1 cellular context compared by ENCODE assay signal in the genomic region with DNA sequence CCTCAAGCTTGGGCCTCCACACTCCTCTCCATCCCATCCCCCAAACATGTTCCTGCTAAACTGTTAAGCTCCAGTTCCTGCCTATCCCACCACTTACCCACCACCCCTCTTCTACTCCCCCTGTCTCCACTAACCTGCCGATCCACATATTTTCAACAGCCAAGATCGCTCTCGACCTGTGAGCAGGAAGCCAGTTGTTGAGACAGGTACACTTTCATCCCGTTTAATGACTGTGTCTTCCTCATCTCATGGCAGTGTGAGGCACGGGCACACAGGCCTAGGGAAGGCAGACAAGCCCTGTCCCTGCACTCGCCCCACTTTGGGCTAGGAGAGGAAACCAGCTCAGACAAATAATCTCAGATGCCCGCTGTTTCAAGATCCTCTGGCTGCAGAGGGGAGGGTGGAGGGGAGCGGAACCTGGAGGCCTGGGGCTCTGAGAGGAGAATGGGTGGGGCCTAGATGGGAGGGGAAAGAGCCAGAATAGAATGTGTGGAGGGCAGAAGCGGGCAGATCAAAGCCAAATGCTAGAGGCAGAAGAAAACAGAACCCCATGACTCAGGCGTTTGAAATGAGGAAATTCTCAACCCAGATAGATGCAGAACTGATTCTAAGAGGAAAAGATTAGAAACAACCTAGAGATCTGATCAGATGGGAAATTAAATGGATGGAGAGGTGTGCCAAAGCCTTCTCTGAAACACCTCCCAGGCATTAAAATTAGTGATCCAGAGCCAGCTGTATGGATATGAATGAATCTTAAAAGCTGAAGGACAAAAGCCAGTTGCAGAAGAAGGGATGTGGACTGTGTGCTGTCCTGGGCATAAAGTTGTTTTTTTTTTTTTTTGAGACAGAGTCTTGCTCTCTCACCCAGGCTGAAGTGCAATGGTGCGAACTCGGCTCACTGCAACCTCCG.
TF ChIP-seq lines count a peak whose summit lies in the region.

No MANE protein-coding gene starts in this region.

TF ChIP-seq in HepG2, 621 proteins besides CTCF, POLR2A, EP300 and RAD21 (continued from another document):
- TF ChIP-seq, protein P1, sequence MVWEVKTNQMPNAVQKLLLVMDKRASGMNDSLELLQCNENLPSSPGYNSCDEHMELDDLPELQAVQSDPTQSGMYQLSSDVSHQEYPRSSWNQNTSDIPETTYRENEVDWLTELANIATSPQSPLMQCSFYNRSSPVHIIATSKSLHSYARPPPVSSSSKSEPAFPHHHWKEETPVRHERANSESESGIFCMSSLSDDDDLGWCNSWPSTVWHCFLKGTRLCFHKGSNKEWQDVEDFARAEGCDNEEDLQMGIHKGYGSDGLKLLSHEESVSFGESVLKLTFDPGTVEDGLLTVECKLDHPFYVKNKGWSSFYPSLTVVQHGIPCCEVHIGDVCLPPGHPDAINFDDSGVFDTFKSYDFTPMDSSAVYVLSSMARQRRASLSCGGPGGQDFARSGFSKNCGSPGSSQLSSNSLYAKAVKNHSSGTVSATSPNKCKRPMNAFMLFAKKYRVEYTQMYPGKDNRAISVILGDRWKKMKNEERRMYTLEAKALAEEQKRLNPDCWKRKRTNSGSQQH (CRISPR knock-in tag; IDR thresholded peaks at IDR 0.05; ENCODE audit: low read depth): no peak
- 0 out of 2 replicates have a peak, but pooled peaks have one; percentile 11 for TF ChIP-seq ZNF331 (CRISPR knock-in tag; IDR thresholded peaks at IDR 0.05)
- 0 out of 2 replicates have a peak, but pooled peaks have one; percentile 20 for TF ChIP-seq ATF1 (CRISPR knock-in tag; IDR thresholded peaks at IDR 0.05)
- no peak for TF ChIP-seq SMARCC2 (IDR thresholded peaks at IDR 0.05)
- peak; percentile 82 for TF ChIP-seq SP5 (CRISPR knock-in tag; IDR thresholded peaks at IDR 0.05; ENCODE audit: borderline replicate concordance, low read depth)
- TF ChIP-seq ZNF567 (CRISPR knock-in tag; IDR thresholded peaks at IDR 0.05; ENCODE audit: borderline replicate concordance): 0 out of 2 replicates have a peak, but pooled peaks have one; percentile 24
- TF ChIP-seq RNF2 (conservative IDR thresholded peaks at IDR 0.05; ENCODE audit: low read depth): no peak
- TF ChIP-seq ADNP (CRISPR knock-in tag; IDR thresholded peaks at IDR 0.05): 0 out of 2 replicates have a peak, but pooled peaks have one; percentile 2
- peak; percentile 54; the same call in 1 of the 2 replicates for TF ChIP-seq ZFX (CRISPR knock-in tag; IDR thresholded peaks at IDR 0.05; ENCODE audit: low read depth)
- TF ChIP-seq YEATS2 (CRISPR knock-in tag; IDR thresholded peaks at IDR 0.05; ENCODE audit: borderline replicate concordance): peak; percentile 44; the same call in 1 of the 2 replicates
- peak; percentile 67 for TF ChIP-seq SAP130 (CRISPR knock-in tag; IDR thresholded peaks at IDR 0.05; ENCODE audit: low read depth)
- TF ChIP-seq, protein P2, sequence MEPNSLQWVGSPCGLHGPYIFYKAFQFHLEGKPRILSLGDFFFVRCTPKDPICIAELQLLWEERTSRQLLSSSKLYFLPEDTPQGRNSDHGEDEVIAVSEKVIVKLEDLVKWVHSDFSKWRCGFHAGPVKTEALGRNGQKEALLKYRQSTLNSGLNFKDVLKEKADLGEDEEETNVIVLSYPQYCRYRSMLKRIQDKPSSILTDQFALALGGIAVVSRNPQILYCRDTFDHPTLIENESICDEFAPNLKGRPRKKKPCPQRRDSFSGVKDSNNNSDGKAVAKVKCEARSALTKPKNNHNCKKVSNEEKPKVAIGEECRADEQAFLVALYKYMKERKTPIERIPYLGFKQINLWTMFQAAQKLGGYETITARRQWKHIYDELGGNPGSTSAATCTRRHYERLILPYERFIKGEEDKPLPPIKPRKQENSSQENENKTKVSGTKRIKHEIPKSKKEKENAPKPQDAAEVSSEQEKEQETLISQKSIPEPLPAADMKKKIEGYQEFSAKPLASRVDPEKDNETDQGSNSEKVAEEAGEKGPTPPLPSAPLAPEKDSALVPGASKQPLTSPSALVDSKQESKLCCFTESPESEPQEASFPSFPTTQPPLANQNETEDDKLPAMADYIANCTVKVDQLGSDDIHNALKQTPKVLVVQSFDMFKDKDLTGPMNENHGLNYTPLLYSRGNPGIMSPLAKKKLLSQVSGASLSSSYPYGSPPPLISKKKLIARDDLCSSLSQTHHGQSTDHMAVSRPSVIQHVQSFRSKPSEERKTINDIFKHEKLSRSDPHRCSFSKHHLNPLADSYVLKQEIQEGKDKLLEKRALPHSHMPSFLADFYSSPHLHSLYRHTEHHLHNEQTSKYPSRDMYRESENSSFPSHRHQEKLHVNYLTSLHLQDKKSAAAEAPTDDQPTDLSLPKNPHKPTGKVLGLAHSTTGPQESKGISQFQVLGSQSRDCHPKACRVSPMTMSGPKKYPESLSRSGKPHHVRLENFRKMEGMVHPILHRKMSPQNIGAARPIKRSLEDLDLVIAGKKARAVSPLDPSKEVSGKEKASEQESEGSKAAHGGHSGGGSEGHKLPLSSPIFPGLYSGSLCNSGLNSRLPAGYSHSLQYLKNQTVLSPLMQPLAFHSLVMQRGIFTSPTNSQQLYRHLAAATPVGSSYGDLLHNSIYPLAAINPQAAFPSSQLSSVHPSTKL (CRISPR knock-in tag; IDR thresholded peaks at IDR 0.05): peak; percentile 61
- TF ChIP-seq ZNF629 (CRISPR knock-in tag; conservative IDR thresholded peaks at IDR 0.05): no peak
- TF ChIP-seq ZNF841 (CRISPR knock-in tag; IDR thresholded peaks at IDR 0.05; ENCODE audit: borderline replicate concordance): no peak
- no peak for TF ChIP-seq ZNF232 (CRISPR knock-in tag; IDR thresholded peaks at IDR 0.05; ENCODE audit: borderline replicate concordance)
- TF ChIP-seq ZNF678 (CRISPR knock-in tag; IDR thresholded peaks at IDR 0.05): no peak
- peak; percentile 66 for TF ChIP-seq POLR2G (IDR thresholded peaks at IDR 0.05; ENCODE audit: low read depth, low read length)
- TF ChIP-seq, protein P3, sequence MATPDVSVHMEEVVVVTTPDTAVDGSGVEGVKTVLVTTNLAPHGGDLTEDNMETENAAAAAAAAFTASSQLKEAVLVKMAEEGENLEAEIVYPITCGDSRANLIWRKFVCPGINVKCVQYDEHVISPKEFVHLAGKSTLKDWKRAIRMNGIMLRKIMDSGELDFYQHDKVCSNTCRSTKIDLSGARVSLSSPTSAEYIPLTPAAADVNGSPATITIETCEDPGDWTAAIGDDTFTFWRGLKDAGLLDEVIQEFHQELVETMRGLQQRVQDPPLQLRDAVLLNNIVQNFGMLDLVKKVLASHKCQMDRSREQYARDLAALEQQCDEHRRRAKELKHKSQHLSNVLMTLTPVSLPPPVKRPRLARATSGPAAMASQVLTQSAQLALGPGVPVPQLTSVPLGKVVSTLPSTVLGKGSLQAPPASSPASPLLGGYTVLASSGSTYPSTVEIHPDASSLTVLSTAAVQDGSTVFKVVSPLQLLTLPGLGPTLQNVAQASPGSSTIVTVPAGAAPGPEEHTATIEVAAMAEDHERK (CRISPR knock-in tag; IDR thresholded peaks at IDR 0.05; ENCODE audit: low read depth): no peak
- no peak for TF ChIP-seq ZNF776 (CRISPR knock-in tag; IDR thresholded peaks at IDR 0.05)
- no peak; the same call in none of the 2 replicates for TF ChIP-seq RARA (CRISPR knock-in tag; IDR thresholded peaks at IDR 0.05)
- no peak for TF ChIP-seq NR2F1 (CRISPR knock-in tag; IDR thresholded peaks at IDR 0.05)
- peak; percentile 42; the same call in 1 of the 2 replicates for TF ChIP-seq SALL1 (CRISPR knock-in tag; IDR thresholded peaks at IDR 0.05)
- TF ChIP-seq, protein P4, sequence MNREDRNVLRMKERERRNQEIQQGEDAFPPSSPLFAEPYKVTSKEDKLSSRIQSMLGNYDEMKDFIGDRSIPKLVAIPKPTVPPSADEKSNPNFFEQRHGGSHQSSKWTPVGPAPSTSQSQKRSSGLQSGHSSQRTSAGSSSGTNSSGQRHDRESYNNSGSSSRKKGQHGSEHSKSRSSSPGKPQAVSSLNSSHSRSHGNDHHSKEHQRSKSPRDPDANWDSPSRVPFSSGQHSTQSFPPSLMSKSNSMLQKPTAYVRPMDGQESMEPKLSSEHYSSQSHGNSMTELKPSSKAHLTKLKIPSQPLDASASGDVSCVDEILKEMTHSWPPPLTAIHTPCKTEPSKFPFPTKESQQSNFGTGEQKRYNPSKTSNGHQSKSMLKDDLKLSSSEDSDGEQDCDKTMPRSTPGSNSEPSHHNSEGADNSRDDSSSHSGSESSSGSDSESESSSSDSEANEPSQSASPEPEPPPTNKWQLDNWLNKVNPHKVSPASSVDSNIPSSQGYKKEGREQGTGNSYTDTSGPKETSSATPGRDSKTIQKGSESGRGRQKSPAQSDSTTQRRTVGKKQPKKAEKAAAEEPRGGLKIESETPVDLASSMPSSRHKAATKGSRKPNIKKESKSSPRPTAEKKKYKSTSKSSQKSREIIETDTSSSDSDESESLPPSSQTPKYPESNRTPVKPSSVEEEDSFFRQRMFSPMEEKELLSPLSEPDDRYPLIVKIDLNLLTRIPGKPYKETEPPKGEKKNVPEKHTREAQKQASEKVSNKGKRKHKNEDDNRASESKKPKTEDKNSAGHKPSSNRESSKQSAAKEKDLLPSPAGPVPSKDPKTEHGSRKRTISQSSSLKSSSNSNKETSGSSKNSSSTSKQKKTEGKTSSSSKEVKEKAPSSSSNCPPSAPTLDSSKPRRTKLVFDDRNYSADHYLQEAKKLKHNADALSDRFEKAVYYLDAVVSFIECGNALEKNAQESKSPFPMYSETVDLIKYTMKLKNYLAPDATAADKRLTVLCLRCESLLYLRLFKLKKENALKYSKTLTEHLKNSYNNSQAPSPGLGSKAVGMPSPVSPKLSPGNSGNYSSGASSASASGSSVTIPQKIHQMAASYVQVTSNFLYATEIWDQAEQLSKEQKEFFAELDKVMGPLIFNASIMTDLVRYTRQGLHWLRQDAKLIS (CRISPR knock-in tag; IDR thresholded peaks at IDR 0.05): 0 out of 2 replicates have a peak, but pooled peaks have one; percentile 63
- peak; percentile 89 for TF ChIP-seq TEAD3 (CRISPR knock-in tag; optimal IDR thresholded peaks at IDR 0.05; ENCODE audit: borderline replicate concordance)
- TF ChIP-seq ELF3 (CRISPR knock-in tag; IDR thresholded peaks at IDR 0.05): peak; percentile 100
- no peak for TF ChIP-seq EHMT2 (IDR thresholded peaks at IDR 0.05; ENCODE audit: borderline replicate concordance, low read depth, low read length)
- TF ChIP-seq NKX3-1 (CRISPR knock-in tag; IDR thresholded peaks at IDR 0.05): no peak
- TF ChIP-seq, protein P5, sequence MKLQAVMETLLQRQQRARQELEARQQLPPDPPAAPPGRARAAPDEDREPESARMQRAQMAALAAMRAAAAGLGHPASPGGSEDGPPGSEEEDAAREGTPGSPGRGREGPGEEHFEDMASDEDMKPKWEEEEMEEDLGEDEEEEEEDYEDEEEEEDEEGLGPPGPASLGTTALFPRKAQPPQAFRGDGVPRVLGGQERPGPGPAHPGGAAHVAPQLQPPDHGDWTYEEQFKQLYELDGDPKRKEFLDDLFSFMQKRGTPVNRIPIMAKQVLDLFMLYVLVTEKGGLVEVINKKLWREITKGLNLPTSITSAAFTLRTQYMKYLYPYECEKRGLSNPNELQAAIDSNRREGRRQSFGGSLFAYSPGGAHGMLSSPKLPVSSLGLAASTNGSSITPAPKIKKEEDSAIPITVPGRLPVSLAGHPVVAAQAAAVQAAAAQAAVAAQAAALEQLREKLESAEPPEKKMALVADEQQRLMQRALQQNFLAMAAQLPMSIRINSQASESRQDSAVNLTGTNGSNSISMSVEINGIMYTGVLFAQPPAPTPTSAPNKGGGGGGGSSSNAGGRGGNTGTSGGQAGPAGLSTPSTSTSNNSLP (IDR thresholded peaks at IDR 0.05; ENCODE audit: low read depth, low read length): peak; percentile 33; the same call in 1 of the 2 replicates
- TF ChIP-seq TCF7L2 (IDR thresholded peaks at IDR 0.05; ENCODE audit: low read depth, low read length): peak; percentile 40; the same call in 1 of the 2 replicates
- TF ChIP-seq ZNF263 (CRISPR knock-in tag; IDR thresholded peaks at IDR 0.05): no peak
- 0 out of 2 replicates have a peak, but pooled peaks have one; percentile 26 for TF ChIP-seq KLF6 (CRISPR knock-in tag; IDR thresholded peaks at IDR 0.05)
- TF ChIP-seq ASH2L (IDR thresholded peaks at IDR 0.05; ENCODE audit: insufficient read length, low read depth, low read length): peak; percentile 53
- peak; percentile 87; the same call in 1 of the 2 replicates for TF ChIP-seq JUNB (CRISPR knock-in tag; IDR thresholded peaks at IDR 0.05; ENCODE audit: borderline replicate concordance)
- TF ChIP-seq LCORL (IDR thresholded peaks at IDR 0.05): no peak
- TF ChIP-seq LCORL (CRISPR knock-in tag; IDR thresholded peaks at IDR 0.05): peak; percentile 75; the same call in 1 of the 2 replicates
- no peak for TF ChIP-seq HNRNPLL (IDR thresholded peaks at IDR 0.05; ENCODE audit: low read depth, low read length, poor library complexity, severe bottlenecking)
- peak; percentile 92 for TF ChIP-seq TCF7 (IDR thresholded peaks at IDR 0.05; ENCODE audit: low read depth)
- TF ChIP-seq ZFYVE20 (CRISPR knock-in tag; IDR thresholded peaks at IDR 0.05; ENCODE audit: borderline replicate concordance, low read depth): no peak
- TF ChIP-seq ZNF766 (CRISPR knock-in tag; IDR thresholded peaks at IDR 0.05; ENCODE audit: borderline replicate concordance): no peak
- TF ChIP-seq, protein P6, sequence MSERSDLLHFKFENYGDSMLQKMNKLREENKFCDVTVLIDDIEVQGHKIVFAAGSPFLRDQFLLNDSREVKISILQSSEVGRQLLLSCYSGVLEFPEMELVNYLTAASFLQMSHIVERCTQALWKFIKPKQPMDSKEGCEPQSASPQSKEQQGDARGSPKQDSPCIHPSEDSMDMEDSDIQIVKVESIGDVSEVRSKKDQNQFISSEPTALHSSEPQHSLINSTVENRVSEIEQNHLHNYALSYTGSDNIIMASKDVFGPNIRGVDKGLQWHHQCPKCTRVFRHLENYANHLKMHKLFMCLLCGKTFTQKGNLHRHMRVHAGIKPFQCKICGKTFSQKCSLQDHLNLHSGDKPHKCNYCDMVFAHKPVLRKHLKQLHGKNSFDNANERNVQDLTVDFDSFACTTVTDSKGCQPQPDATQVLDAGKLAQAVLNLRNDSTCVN (CRISPR knock-in tag; IDR thresholded peaks at IDR 0.05; ENCODE audit: borderline replicate concordance): peak; percentile 38; the same call in 1 of the 2 replicates
